In the genomic region with DNA sequence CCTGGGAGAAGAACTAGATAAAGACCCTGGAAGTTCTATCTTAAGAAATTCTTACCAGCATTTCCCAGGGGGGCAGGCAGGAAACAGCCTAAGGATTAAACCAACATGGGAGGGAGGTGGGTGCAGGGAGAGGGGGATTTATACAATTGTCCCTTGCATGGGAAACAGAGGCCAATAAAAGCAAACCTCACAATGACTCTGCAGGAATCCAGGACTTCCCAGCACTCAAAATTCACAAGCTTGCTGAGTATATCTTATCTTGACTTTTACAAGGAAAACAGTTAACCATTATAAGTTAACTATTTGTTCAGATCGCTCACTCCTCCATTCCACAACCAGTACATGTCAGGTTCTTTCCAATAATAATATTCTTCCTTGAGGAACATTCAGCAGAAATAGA, we compare ENCODE assay signal across 12 cellular contexts.
A peak's percentile ranks its signal among the peaks of the same experiment; 100 is the strongest.
DNase-seq lines count a peak whose midpoint lies in the region; ATAC-seq and TF ChIP-seq lines count a peak whose summit lies in the region.
"Had no signal": no experiment of that assay in that cellular context is flagged by ENCODE, and none has a peak within 500 bp of the region (broad histone marks: within the 10 kb centered on the region; RNA-seq: fewer than 3 reads in every experiment).

No MANE protein-coding gene starts in this region.

- no peak overlapping the region for H2BK5ac ChIP-seq in mesendoderm (ENCODE audit: low read length)

- CTCF ChIA-PET in activated CD4-positive, alpha-beta memory T cell treated with anti-CD3 and anti-CD28 coated beads, Interleukin-2, amount 10 ng/mL, durations not matched to agents 7 days and 5 days (lab: Charles Lee) = no interaction called here

- H3K4me1 ChIP-seq in mesendoderm (ENCODE audit: control insufficient read depth, low read depth, low read length) (peaks cover 11% of the 10 kb centered on the region), vagina (peaks cover 30% of the 10 kb centered on the region)

- H3K23ac ChIP-seq in mesendoderm (ENCODE audit: low read length) = no peak overlapping the region

- no peak overlapping the region for H3K4me2 ChIP-seq in mesendoderm (ENCODE audit: low read length)

- intact Hi-C loops in vagina (cut with DNase I) = no loop called here

- no CpG with 5 or more reads among the region's 1 CpG for WGBS in mesendoderm (ENCODE audit: extremely low coverage, insufficient coverage, low lambda C conversion rate)

- H2BK15ac ChIP-seq in mesendoderm (replicated peaks; ENCODE audit: low read depth) = no peak overlapping the region

- H3K27ac ChIP-seq in coronary artery (peak overlapping the region; percentile 9 to 17), mesendoderm (ENCODE audit: low read depth, low read length) (peak overlapping the region; percentile 56), vagina (no peak overlapping the region)

- H3K27ac Mint-ChIP-seq in activated CD4-positive, alpha-beta memory T cell treated with anti-CD3 and anti-CD28 coated beads, Interleukin-2, amount 10 ng/mL, durations not matched to agents 7 days and 5 days = no peak overlapping the region
- H3K27ac Mint-ChIP-seq: activated T-cell treated with anti-CD3 and anti-CD28 coated beads, Interleukin-2, amount 50 U/mL, for 24 hours; naive thymus-derived CD4-positive, alpha-beta T cell had no signal

- no peak overlapping the region for H3K4me3 ChIP-seq in coronary artery
- H3K4me3 ChIP-seq in mesendoderm (ENCODE audit: low read length) = no peak overlapping the region
- H3K4me3 ChIP-seq in vagina = no peak overlapping the region

- TF ChIP-seq CTCF in coronary artery (IDR thresholded peaks at IDR 0.05) (no peak), vagina (IDR thresholded peaks at IDR 0.05) (no peak)

- H3K36me3 Mint-ChIP-seq in activated CD4-positive, alpha-beta memory T cell treated with anti-CD3 and anti-CD28 coated beads, Interleukin-2, amount 10 ng/mL, durations not matched to agents 7 days and 5 days (ENCODE audit: low read depth) = no peaks in the 10 kb centered on the region

- H3K56ac ChIP-seq in mesendoderm (ENCODE audit: low read length) = peak overlapping the region; percentile 73

- no peak overlapping the region for H3K4me3 Mint-ChIP-seq in activated CD4-positive, alpha-beta memory T cell treated with anti-CD3 and anti-CD28 coated beads, Interleukin-2, amount 10 ng/mL, durations not matched to agents 7 days and 5 days
- H3K4me3 Mint-ChIP-seq: activated T-cell treated with anti-CD3 and anti-CD28 coated beads, Interleukin-2, amount 50 U/mL, for 24 hours; central memory CD8-positive, alpha-beta T cell; naive thymus-derived CD4-positive, alpha-beta T cell had no signal

- H3K18ac ChIP-seq in mesendoderm (ENCODE audit: low read length) = peak overlapping the region; percentile 90

- POLR2A ChIA-PET in activated CD4-positive, alpha-beta memory T cell treated with anti-CD3 and anti-CD28 coated beads, Interleukin-2, amount 10 ng/mL, durations not matched to agents 7 days and 5 days (lab: Charles Lee) = no interaction called here

- no peak overlapping the region for H4K5ac ChIP-seq in mesendoderm (ENCODE audit: low read length)

- no peak for TF ChIP-seq POLR2A in vagina (IDR thresholded peaks at IDR 0.05)

- no peaks in the 10 kb centered on the region for H3K79me1 ChIP-seq in mesendoderm (ENCODE audit: low read length)

- H3K4me1 Mint-ChIP-seq in activated CD4-positive, alpha-beta memory T cell treated with anti-CD3 and anti-CD28 coated beads, Interleukin-2, amount 10 ng/mL, durations not matched to agents 7 days and 5 days = no peaks in the 10 kb centered on the region
- H3K4me1 Mint-ChIP-seq: central memory CD8-positive, alpha-beta T cell; naive thymus-derived CD4-positive, alpha-beta T cell had no signal

- H3K36me3 ChIP-seq in mesendoderm (ENCODE audit: control insufficient read depth, insufficient read depth, low read length) (no peaks in the 10 kb centered on the region), vagina (no peaks in the 10 kb centered on the region)

- H3K27me3 ChIP-seq in mesendoderm (ENCODE audit: insufficient read depth, low read length, poor library complexity) (no peaks in the 10 kb centered on the region), vagina (no peaks in the 10 kb centered on the region)

- H3K27me3 Mint-ChIP-seq in activated CD4-positive, alpha-beta memory T cell treated with anti-CD3 and anti-CD28 coated beads, Interleukin-2, amount 10 ng/mL, durations not matched to agents 7 days and 5 days = peaks cover 5% of the 10 kb centered on the region

- H3K9ac ChIP-seq in mesendoderm (ENCODE audit: low read length) = no peak overlapping the region

- H3K9me3 ChIP-seq in vagina = no peaks in the 10 kb centered on the region

- H3K4ac ChIP-seq in mesendoderm (ENCODE audit: low read depth, low read length) = no peak overlapping the region

- no peaks in the 10 kb centered on the region for H3K79me2 ChIP-seq in mesendoderm (ENCODE audit: control insufficient read depth, insufficient read depth, low read length)

- no peak overlapping the region for H2BK120ac ChIP-seq in mesendoderm (ENCODE audit: low read depth, low read length)

- H2AK5ac ChIP-seq in mesendoderm (ENCODE audit: low read length) = no peak overlapping the region

- H3K9me3 Mint-ChIP-seq in activated CD4-positive, alpha-beta memory T cell treated with anti-CD3 and anti-CD28 coated beads, Interleukin-2, amount 10 ng/mL, durations not matched to agents 7 days and 5 days = no peaks in the 10 kb centered on the region
- H3K9me3 Mint-ChIP-seq: activated T-cell treated with anti-CD3 and anti-CD28 coated beads, Interleukin-2, amount 50 U/mL, for 24 hours; central memory CD8-positive, alpha-beta T cell had no signal

- DNase-seq in A172 (ENCODE audit: low spot score) (peak; percentile 35), HuH-7 (ENCODE audit: low spot score) (peak; percentile 26), coronary artery (ENCODE audit: low spot score) (no peak), mesendoderm (peak; percentile 89), vagina (ENCODE audit: extremely low spot score in 2 of 2) (no peak), SIG-M5 (lab: John Stamatoyannopoulos, UW) (no peak)
- no peak for DNase-seq in activated CD4-positive, alpha-beta memory T cell treated with anti-CD3 and anti-CD28 coated beads, Interleukin-2, amount 10 ng/mL, durations not matched to agents 7 days and 5 days
- DNase-seq: activated T-cell treated with anti-CD3 and anti-CD28 coated beads, Interleukin-2, amount 50 U/mL, for 24 hours; MV-4-11; naive thymus-derived CD4-positive, alpha-beta T cell had no signal

- H4K8ac ChIP-seq in mesendoderm (ENCODE audit: low read depth, low read length) = no peak overlapping the region

- no peak for ATAC-seq in HG03354 (IDR thresholded peaks at IDR 0.05; ENCODE audit: poor library complexity, severe bottlenecking, unreplicated experiment)
- ATAC-seq: naive thymus-derived CD4-positive, alpha-beta T cell had no signal

Comparison
In these comparisons a context has a peak if more than half of its experiments do, and no peak if none do; other contexts are left out.
1. DNase-seq: peak in A172 (single experiment), HuH-7 (single experiment) and mesendoderm (single experiment); none in coronary artery (single experiment), vagina (0 of 2), activated CD4-positive, alpha-beta memory T cell treated with anti-CD3 and anti-CD28 coated beads, Interleukin-2, amount 10 ng/mL, durations not matched to agents 7 days and 5 days (single experiment) and SIG-M5 (single experiment).